Comparison of ENCODE assay signal across 9 cellular contexts in the genomic region with DNA sequence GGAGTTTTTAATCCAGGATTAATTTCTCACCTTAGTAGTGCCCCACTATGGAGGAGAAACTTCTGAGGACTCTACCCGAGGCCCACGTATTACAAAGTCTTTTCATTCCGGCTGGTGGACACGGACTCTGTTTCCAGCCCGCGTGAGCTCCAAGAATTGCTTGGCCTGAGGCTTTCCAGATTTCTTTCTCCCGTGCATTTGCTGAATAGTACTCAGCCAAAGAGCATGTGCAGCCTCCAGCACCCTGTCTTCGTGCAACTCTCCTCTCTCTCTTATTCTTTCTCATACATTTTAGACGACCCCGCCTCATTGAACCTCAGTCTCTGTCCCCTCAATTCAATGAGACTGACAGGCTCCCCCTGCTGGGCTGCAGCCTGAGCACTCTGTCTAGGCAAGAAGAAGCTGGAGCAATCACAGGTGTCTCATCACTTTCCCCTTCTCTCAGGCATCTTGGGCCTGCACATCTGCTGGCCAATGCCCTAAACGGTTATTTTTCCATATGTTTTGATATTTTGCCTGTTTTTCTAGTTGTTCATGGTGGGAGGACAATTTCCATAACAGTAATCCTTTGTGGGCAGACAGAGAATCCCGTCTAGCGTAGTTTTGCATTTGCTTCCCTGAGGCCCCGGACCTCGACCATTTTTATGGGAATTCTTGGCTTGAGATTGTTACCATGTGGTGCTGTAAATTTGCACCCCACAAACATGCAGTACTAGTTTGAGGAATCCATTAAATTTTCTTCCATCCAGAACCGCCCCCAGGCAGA. TPM values are rescaled to one million over a fixed set of nuclear protein-coding genes. Genes with fewer than 3 reads are reported as not detected.
DNase-seq lines count a peak whose midpoint lies in the region; ATAC-seq and TF ChIP-seq lines count a peak whose summit lies in the region.
"Had no signal": no experiment of that assay in that cellular context is flagged by ENCODE, and none has a peak within 500 bp of the region (broad histone marks: within the 10 kb centered on the region; RNA-seq: fewer than 3 reads in every experiment).

No MANE protein-coding gene starts in this region.

- H3K36me3 Mint-ChIP-seq in activated naive CD8-positive, alpha-beta T cell treated with anti-CD3 and anti-CD28 coated beads for 36 hours, result peaks cover 26% of the 10 kb centered on the region

- H3K27me3 ChIP-seq in HL-60 (ENCODE audit: insufficient read depth, poor library complexity, severe bottlenecking) (no peaks in the 10 kb centered on the region), right cardiac atrium (ENCODE audit: control insufficient read depth, insufficient read depth) (no peaks in the 10 kb centered on the region), gastrocnemius medialis (no peaks in the 10 kb centered on the region)

- H3K4me3 Mint-ChIP-seq in activated naive CD8-positive, alpha-beta T cell treated with anti-CD3 and anti-CD28 coated beads for 36 hours, result peak overlapping the region; percentile 48

- 39% methylated on average over 16 of the region's 16 CpGs for WGBS in right cardiac atrium

- H3K4me3 ChIP-seq in HL-60 (replicated peaks; ENCODE audit: insufficient read depth, low read length), result no peak overlapping the region
- H3K4me3 ChIP-seq in right cardiac atrium (ENCODE audit: low read length), result no peak overlapping the region
- no peak overlapping the region for H3K4me3 ChIP-seq in gastrocnemius medialis

- H3K4me1 ChIP-seq in right cardiac atrium (ENCODE audit: control insufficient read depth, insufficient read depth, low read length) (no peaks in the 10 kb centered on the region), gastrocnemius medialis (peaks cover 3 to 5% of the 10 kb centered on the region in 2 donors)

- H3K36me3 ChIP-seq in gastrocnemius medialis, result peaks cover 0 to 17% of the 10 kb centered on the region in 2 donors

- H3K27ac Mint-ChIP-seq in activated naive CD8-positive, alpha-beta T cell treated with anti-CD3 and anti-CD28 coated beads for 36 hours, result peak overlapping the region; percentile 100

- peaks cover 66% of the 10 kb centered on the region for H3K4me1 Mint-ChIP-seq in activated naive CD8-positive, alpha-beta T cell treated with anti-CD3 and anti-CD28 coated beads for 36 hours

- H3K9me3 Mint-ChIP-seq in activated naive CD8-positive, alpha-beta T cell treated with anti-CD3 and anti-CD28 coated beads for 36 hours, result peaks cover 15% of the 10 kb centered on the region

- intact Hi-C loops in right cardiac atrium (cut with DNase I) (loop anchor here in 3 of 4 donors (5.0 to 10.0 kb wide), 3 partner anchors 48 to 131 kb away; partner anchors contain the start of gene LPIN2 (in 1 of the 3)), gastrocnemius medialis (cut with DNase I; ENCODE audit: low total_unique reads) (loop anchor here (1.0 to 2.0 kb wide), 2 partner anchors 50 to 131 kb away; partner anchors contain the start of gene LPIN2)

- H3K27ac ChIP-seq in HL-60 (replicated peaks), result no peak overlapping the region
- no peak overlapping the region for H3K27ac ChIP-seq in right cardiac atrium (ENCODE audit: low read length)
- H3K27ac ChIP-seq in gastrocnemius medialis, result peak overlapping the region in 1 of 4 donors; percentile 71
- H3K27ac ChIP-seq: epithelial cell of prostate had no signal

- in situ Hi-C loops in gastrocnemius medialis (cut with MboI; ENCODE audit: low sequenced_read_pairs in 4 of 4), result loop anchor here in 1 of 4 donors (5.0 kb wide), 1 partner anchor 126 kb away; no protein-coding TSS in a partner anchor

- TF ChIP-seq CTCF in HL-60 (IDR thresholded peaks at IDR 0.05; ENCODE audit: insufficient read depth, low read length) (peak; percentile 83), gastrocnemius medialis (IDR thresholded peaks at IDR 0.05 in 4 of 5, conservative IDR thresholded peaks at IDR 0.05 in 1 of 5) (peak; percentile 54 to 84 (median 63))

- H3K27me3 Mint-ChIP-seq in activated naive CD8-positive, alpha-beta T cell treated with anti-CD3 and anti-CD28 coated beads for 36 hours, result no peaks in the 10 kb centered on the region

- DNase-seq in GM03348 (ENCODE audit: low spot score) (peak; percentile 48), HL-60 (ENCODE audit: low read depth in 1 of 2, low spot score in 1 of 2) (peak in 1 of 2 experiments; percentile 76), SKM-1 treated with dmso at 0.1 percent for 144 hours (lab: John Stamatoyannopoulos, UW; ENCODE audit: unreplicated experiment) (peak; percentile 28), right cardiac atrium (peak; percentile 72 to 91 (median 87)), gastrocnemius medialis (peak; percentile 36 to 54), NCI-H1105 treated with DMSO at 0.1 percent for 48 hours (lab: John Stamatoyannopoulos, UW) (no peak)
- peak; percentile 67 for DNase-seq in activated naive CD8-positive, alpha-beta T cell treated with anti-CD3 and anti-CD28 coated beads for 36 hours

- ATAC-seq in right cardiac atrium, result peak; percentile 62 to 66
- peak; percentile 69 to 72 for ATAC-seq in gastrocnemius medialis
- no peak for ATAC-seq in GM19023 (IDR thresholded peaks at IDR 0.05; ENCODE audit: unreplicated experiment)

- H3K9me3 ChIP-seq in right cardiac atrium (ENCODE audit: control insufficient read depth, low read length) (no peaks in the 10 kb centered on the region), gastrocnemius medialis (no peaks in the 10 kb centered on the region)

- TF ChIP-seq POLR2A in gastrocnemius medialis (IDR thresholded peaks at IDR 0.05), result no peak

RNA-seq across cellular contexts. Expression of gene LPIN2, which starts 50.0 kb away (rescaled TPM):
- 10 to 100 TPM; 56.1 to 61.5 TPM for total RNA-seq in activated naive CD8-positive, alpha-beta T cell treated with anti-CD3 and anti-CD28 coated beads for 36 hours
- total RNA-seq in right cardiac atrium, result 10 to 100 TPM; 12.6 to 18.1 (median 14.2) TPM
- polyA plus RNA-seq in right cardiac atrium, result 5.0 TPM
- 1 to 10 TPM; 4.9 to 9.1 (median 8.2) TPM for total RNA-seq in gastrocnemius medialis
